In the genomic region with DNA sequence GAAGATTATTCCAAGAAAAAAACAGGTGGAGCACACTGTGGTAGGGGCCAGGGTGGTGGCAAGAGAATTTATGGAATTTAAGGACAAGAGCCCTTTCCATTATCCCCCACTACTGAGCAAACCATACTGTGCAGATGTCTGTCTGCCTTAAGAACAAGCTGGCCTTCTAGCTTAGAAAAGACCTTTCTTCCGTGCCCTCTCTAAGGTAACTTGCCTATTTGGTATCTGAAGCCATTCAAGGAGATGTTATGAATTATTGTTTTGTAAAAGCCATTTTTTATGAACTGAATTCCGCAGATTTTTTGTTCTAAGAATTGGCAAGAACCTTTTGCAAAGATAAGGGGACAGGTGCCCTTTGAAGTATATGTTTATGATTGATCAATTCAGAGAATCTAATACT, we compare ENCODE assay signal across 17 cellular contexts. TPM values are rescaled to one million over a fixed set of nuclear protein-coding genes. Genes with fewer than 3 reads are reported as not detected.
DNase-seq lines count a peak whose midpoint lies in the region; ATAC-seq, FAIRE-seq and TF ChIP-seq lines count a peak whose summit lies in the region.
"Had no signal": no experiment of that assay in that cellular context is flagged by ENCODE, and none has a peak within 500 bp of the region (broad histone marks: within the 10 kb centered on the region; RNA-seq: fewer than 3 reads in every experiment).

No MANE protein-coding gene starts in this region.

- no peak overlapping the region for H2BK5ac ChIP-seq in mesendoderm (ENCODE audit: low read length)

- peaks cover 39% of the 10 kb centered on the region for H3K79me2 ChIP-seq in keratinocyte (ENCODE audit: control insufficient read depth, insufficient read depth, low read length)
- H3K79me2 ChIP-seq in mesendoderm (ENCODE audit: control insufficient read depth, insufficient read depth, low read length), result no peaks in the 10 kb centered on the region

- H3K36me3 ChIP-seq in RWPE2 (ENCODE audit: low read depth) (peaks cover 10% of the 10 kb centered on the region), keratinocyte (ENCODE audit: control insufficient read depth in 2 of 2, extremely low read depth in 1 of 2, insufficient read depth in 2 of 2, low read length in 2 of 2) (peaks cover 3 to 8% of the 10 kb centered on the region in 2 experiments), mesendoderm (ENCODE audit: control insufficient read depth, insufficient read depth, low read length) (no peaks in the 10 kb centered on the region)

- no peak overlapping the region for H2BK15ac ChIP-seq in mesendoderm (replicated peaks; ENCODE audit: low read depth)

- H3K4ac ChIP-seq in mesendoderm (ENCODE audit: low read depth, low read length), result no peak overlapping the region

- H3K4me1 ChIP-seq in RWPE2 (ENCODE audit: insufficient read depth, poor library complexity, severe bottlenecking) (peaks cover 32% of the 10 kb centered on the region), keratinocyte (ENCODE audit: control insufficient read depth, extremely low read depth, insufficient read depth, low read length) (peaks cover 21% of the 10 kb centered on the region), mesendoderm (ENCODE audit: control insufficient read depth, low read depth, low read length) (no peaks in the 10 kb centered on the region)

- no CpG with 5 or more reads among the region's 2 CpGs for WGBS in mesendoderm (ENCODE audit: extremely low coverage, insufficient coverage, low lambda C conversion rate)

- H3K27me3 ChIP-seq in RWPE2 (ENCODE audit: insufficient read depth, poor library complexity, severe bottlenecking) (no peaks in the 10 kb centered on the region), keratinocyte (ENCODE audit: control insufficient read depth, extremely low read depth, insufficient read depth, low read length) (no peaks in the 10 kb centered on the region), mesendoderm (ENCODE audit: insufficient read depth, low read length, poor library complexity) (no peaks in the 10 kb centered on the region)

- no peak overlapping the region for H4K8ac ChIP-seq in mesendoderm (ENCODE audit: low read depth, low read length)

- no peak for DNase-seq in activated naive CD8-positive, alpha-beta T cell treated with anti-CD3 and anti-CD28 coated beads, Interleukin-2, amount 10 ng/mL, durations not matched to agents 7 days and 5 days
- DNase-seq in activated naive CD8-positive, alpha-beta T cell treated with anti-CD3 and anti-CD28 coated beads, Interleukin-2, amount 50 U/mL, for 24 hours, result no peak
- DNase-seq in RWPE2 (ENCODE audit: low spot score) (no peak), keratinocyte (ENCODE audit: low read depth, low spot score) (no peak), mesendoderm (no peak), hepatic stellate cell (ENCODE audit: low spot score) (no peak), hippocampal formation (lab: John Stamatoyannopoulos, UW) (no peak)
- DNase-seq: Calu3, DMS79, NCI-H146, NCI-H226, Right ventricle myocardium superior had no signal

- H3K9me3 ChIP-seq in RWPE2 (ENCODE audit: severe bottlenecking) (no peaks in the 10 kb centered on the region), keratinocyte (ENCODE audit: control insufficient read depth, low read depth, low read length) (no peaks in the 10 kb centered on the region)

- TF ChIP-seq CTCF in RWPE2 (IDR thresholded peaks at IDR 0.05; ENCODE audit: poor library complexity, severe bottlenecking) (no peak), keratinocyte (optimal IDR thresholded peaks at IDR 0.05 in 1 of 3, IDR thresholded peaks at IDR 0.05 in 1 of 3, conservative IDR thresholded peaks at IDR 0.05 in 1 of 3; ENCODE audit: extremely low read depth in 1 of 3, insufficient read depth in 2 of 3, low read length in 3 of 3) (no peak)

- H3K56ac ChIP-seq in mesendoderm (ENCODE audit: low read length), result no peak overlapping the region

- ATAC-seq in activated naive CD8-positive, alpha-beta T cell treated with anti-CD3 and anti-CD28 coated beads, Interleukin-2, amount 10 ng/mL, durations not matched to agents 7 days and 5 days (ENCODE audit: low read depth), result no peak
- no peak for ATAC-seq in activated naive CD8-positive, alpha-beta T cell treated with anti-CD3 and anti-CD28 coated beads, Interleukin-2, amount 50 U/mL, for 24 hours
- no peak for ATAC-seq in RWPE2 (ENCODE audit: low read depth)

- H3K36me3 Mint-ChIP-seq in activated naive CD8-positive, alpha-beta T cell treated with anti-CD3 and anti-CD28 coated beads, Interleukin-2, amount 10 ng/mL, durations not matched to agents 7 days and 5 days, result peaks cover 12% of the 10 kb centered on the region
- peaks cover 7% of the 10 kb centered on the region for H3K36me3 Mint-ChIP-seq in activated naive CD8-positive, alpha-beta T cell treated with anti-CD3 and anti-CD28 coated beads, Interleukin-2, amount 50 U/mL, for 24 hours (ENCODE audit: low read depth)
- H3K36me3 Mint-ChIP-seq: CD14-positive monocyte had no signal

- no peak overlapping the region for H3K18ac ChIP-seq in mesendoderm (ENCODE audit: low read length)

- POLR2A ChIA-PET in activated naive CD8-positive, alpha-beta T cell treated with anti-CD3 and anti-CD28 coated beads, Interleukin-2, amount 10 ng/mL, durations not matched to agents 7 days and 5 days (lab: Charles Lee), result no interaction called here

- no peaks in the 10 kb centered on the region for H3K9me1 ChIP-seq in keratinocyte (ENCODE audit: control insufficient read depth, extremely low read depth, insufficient read depth, low read length)

- no peaks in the 10 kb centered on the region for H3K79me1 ChIP-seq in mesendoderm (ENCODE audit: low read length)

- H4K5ac ChIP-seq in mesendoderm (ENCODE audit: low read length), result no peak overlapping the region

- no peak overlapping the region for H3K23ac ChIP-seq in mesendoderm (ENCODE audit: low read length)

- H2AFZ ChIP-seq in keratinocyte (ENCODE audit: control insufficient read depth, low read length), result no peak overlapping the region

- H3K4me3 Mint-ChIP-seq in activated naive CD8-positive, alpha-beta T cell treated with anti-CD3 and anti-CD28 coated beads, Interleukin-2, amount 10 ng/mL, durations not matched to agents 7 days and 5 days, result peak overlapping the region; percentile 3
- H3K4me3 Mint-ChIP-seq in activated naive CD8-positive, alpha-beta T cell treated with anti-CD3 and anti-CD28 coated beads, Interleukin-2, amount 50 U/mL, for 24 hours, result no peak overlapping the region
- H3K4me3 Mint-ChIP-seq: CD14-positive monocyte, IgD-negative memory B cell had no signal

- FAIRE-seq in keratinocyte (lab: Jason Lieb, UNC), result no peak
- FAIRE-seq: G401.6, GM12891 had no signal

- H3K4me3 ChIP-seq in RWPE2 (ENCODE audit: severe bottlenecking), result no peak overlapping the region
- H3K4me3 ChIP-seq in keratinocyte (ENCODE audit: control insufficient read depth in 2 of 3, extremely low read depth in 1 of 3, insufficient read depth in 2 of 3, low read depth in 1 of 3, low read length in 3 of 3), result no peak overlapping the region
- no peak overlapping the region for H3K4me3 ChIP-seq in mesendoderm (ENCODE audit: low read length)

- H3K27ac ChIP-seq in RWPE2 (ENCODE audit: poor library complexity, severe bottlenecking) (peak overlapping the region; percentile 96), keratinocyte (ENCODE audit: control insufficient read depth, insufficient read depth, low read length) (peak overlapping the region; percentile 15), temporal lobe (ENCODE audit: low read depth, low read length) (peak overlapping the region; percentile 87), mesendoderm (ENCODE audit: low read depth, low read length) (no peak overlapping the region)

- H3K4me1 Mint-ChIP-seq in activated naive CD8-positive, alpha-beta T cell treated with anti-CD3 and anti-CD28 coated beads, Interleukin-2, amount 10 ng/mL, durations not matched to agents 7 days and 5 days, result peaks cover 35% of the 10 kb centered on the region
- H3K4me1 Mint-ChIP-seq in activated naive CD8-positive, alpha-beta T cell treated with anti-CD3 and anti-CD28 coated beads, Interleukin-2, amount 50 U/mL, for 24 hours, result peaks cover 61% of the 10 kb centered on the region
- H3K4me1 Mint-ChIP-seq: CD14-positive monocyte had no signal

- H3K4me2 ChIP-seq in keratinocyte (ENCODE audit: control insufficient read depth, extremely low read depth, insufficient read depth, low read depth, low read length), result no peak overlapping the region
- no peak overlapping the region for H3K4me2 ChIP-seq in mesendoderm (ENCODE audit: low read length)

- H3K9ac ChIP-seq in keratinocyte (ENCODE audit: control insufficient read depth, extremely low read depth, insufficient read depth, low read length) (no peak overlapping the region), mesendoderm (ENCODE audit: low read length) (no peak overlapping the region)

- H4K20me1 ChIP-seq in keratinocyte (ENCODE audit: control insufficient read depth, extremely low read depth, insufficient read depth, low read length), result no peaks in the 10 kb centered on the region

- no peaks in the 10 kb centered on the region for H3K9me3 Mint-ChIP-seq in activated naive CD8-positive, alpha-beta T cell treated with anti-CD3 and anti-CD28 coated beads, Interleukin-2, amount 10 ng/mL, durations not matched to agents 7 days and 5 days
- no peaks in the 10 kb centered on the region for H3K9me3 Mint-ChIP-seq in activated naive CD8-positive, alpha-beta T cell treated with anti-CD3 and anti-CD28 coated beads, Interleukin-2, amount 50 U/mL, for 24 hours

- H3K27ac Mint-ChIP-seq in activated naive CD8-positive, alpha-beta T cell treated with anti-CD3 and anti-CD28 coated beads, Interleukin-2, amount 10 ng/mL, durations not matched to agents 7 days and 5 days, result no peak overlapping the region
- H3K27ac Mint-ChIP-seq in activated naive CD8-positive, alpha-beta T cell treated with anti-CD3 and anti-CD28 coated beads, Interleukin-2, amount 50 U/mL, for 24 hours, result no peak overlapping the region
- H3K27ac Mint-ChIP-seq: CD14-positive monocyte had no signal

- no peak overlapping the region for H2AK5ac ChIP-seq in mesendoderm (ENCODE audit: low read length)

- no peaks in the 10 kb centered on the region for H3K27me3 Mint-ChIP-seq in activated naive CD8-positive, alpha-beta T cell treated with anti-CD3 and anti-CD28 coated beads, Interleukin-2, amount 10 ng/mL, durations not matched to agents 7 days and 5 days
- no peaks in the 10 kb centered on the region for H3K27me3 Mint-ChIP-seq in activated naive CD8-positive, alpha-beta T cell treated with anti-CD3 and anti-CD28 coated beads, Interleukin-2, amount 50 U/mL, for 24 hours
- H3K27me3 Mint-ChIP-seq: IgD-negative memory B cell had no signal

- dilution Hi-C loops in keratinocyte (cut with MboI; ENCODE audit: extremely low pct_ligation_motif_present, low sequenced_read_pairs), result no loop called here

- no peak overlapping the region for H2BK120ac ChIP-seq in mesendoderm (ENCODE audit: low read depth, low read length)

RNA-seq across cellular contexts. Expression of a gene that starts 20.9 kb away (rescaled TPM):
- total RNA-seq in activated naive CD8-positive, alpha-beta T cell treated with anti-CD3 and anti-CD28 coated beads, Interleukin-2, amount 10 ng/mL, durations not matched to agents 7 days and 5 days, result 1 to 10 TPM; 4.6 to 5.2 TPM
- 37.6 to 45.9 TPM (median 42.9 TPM) in 3 replicates for polyA plus RNA-seq in keratinocyte
- 62.9 TPM for polyA plus RNA-seq in keratinocyte (2011; ENCODE audit: low read depth)
- 32.0 and 46.3 TPM in 2 replicates for polyA plus RNA-seq in keratinocyte (2011; cell fraction: cytosol; rRNA removed)
- polyA plus RNA-seq in keratinocyte (2011; cell fraction: nucleus; rRNA removed), result 38.5 and 43.3 TPM in 2 replicates
- 25.5 and 51.0 TPM in 2 replicates for polyA plus RNA-seq in keratinocyte (2012; ENCODE audit: low replicate concordance)
- 6.6 to 20.9 TPM (median 16.2 TPM) in 3 replicates for polyA minus RNA-seq in keratinocyte
- 22.4 TPM for polyA minus RNA-seq in keratinocyte (2011; cell fraction: cytosol; rRNA and poly(A)+ RNA removed)
- 14.1 and 36.8 TPM in 2 replicates for polyA minus RNA-seq in keratinocyte (2011; cell fraction: nucleus; rRNA and poly(A)+ RNA removed)
- total RNA-seq in temporal lobe, result 8.6 TPM
- 5.6 TPM for polyA plus RNA-seq in mesendoderm (2013, experiment 1 of 2)
- polyA plus RNA-seq in mesendoderm (2013, experiment 2 of 2), result 4.7 TPM
